In genomic region chr9:113472199-113472598, GRCh38 we compare ENCODE assay signal across 3 cellular contexts.
A peak's percentile ranks its signal among the peaks of the same experiment; 100 is the strongest.
TF ChIP-seq lines count a peak whose summit lies in the region.

No MANE protein-coding gene starts in this region.

TF ChIP-seq in HepG2, 621 proteins besides CTCF, POLR2A, EP300 and RAD21:
- TF ChIP-seq SP2 (CRISPR knock-in tag; IDR thresholded peaks at IDR 0.05) (no peak), MNT (IDR thresholded peaks at IDR 0.05) (peak; percentile 11; the same call in 1 of the 2 replicates)

TF ChIP-seq in A549, 52 proteins besides CTCF, POLR2A, EP300 and RAD21:
- TF ChIP-seq KDM1A (IDR thresholded peaks at IDR 0.05; ENCODE audit: low read depth) (no peak), SMC3 (IDR thresholded peaks at IDR 0.05) (no peak), TP53 (CRISPR knock-in tag; IDR thresholded peaks at IDR 0.05) (no peak), ZNF302 (CRISPR knock-in tag; IDR thresholded peaks at IDR 0.05) (no peak), EHMT2 (IDR thresholded peaks at IDR 0.05; ENCODE audit: low read depth) (no peak), JUNB (IDR thresholded peaks at IDR 0.05) (no peak), RARB (CRISPR knock-in tag; IDR thresholded peaks at IDR 0.05) (no peak), MYC (IDR thresholded peaks at IDR 0.05; ENCODE audit: borderline replicate concordance, low read length) (no peak), RFX5 (IDR thresholded peaks at IDR 0.05) (no peak), HOXB5 (CRISPR knock-in tag; IDR thresholded peaks at IDR 0.05) (no peak), CBX2 (IDR thresholded peaks at IDR 0.05; ENCODE audit: borderline replicate concordance, low read depth) (no peak), ZSCAN20 (CRISPR knock-in tag; IDR thresholded peaks at IDR 0.05) (no peak), GATA3 (IDR thresholded peaks at IDR 0.05; ENCODE audit: borderline replicate concordance) (no peak), HMGXB4 (CRISPR knock-in tag; IDR thresholded peaks at IDR 0.05; ENCODE audit: borderline replicate concordance) (no peak), FOSB (CRISPR knock-in tag; IDR thresholded peaks at IDR 0.05) (no peak), MAZ (IDR thresholded peaks at IDR 0.05; ENCODE audit: borderline replicate concordance, low read depth, low read length) (no peak), CBX8 (IDR thresholded peaks at IDR 0.05) (no peak), BCL3 (IDR thresholded peaks at IDR 0.05) (no peak), HEYL (CRISPR knock-in tag; IDR thresholded peaks at IDR 0.05) (no peak)
TF ChIP-seq in A549: peak in this region for 0.

TF ChIP-seq in HEK293, 187 proteins besides CTCF, POLR2A, EP300 and RAD21:
- no peak for TF ChIP-seq PRDM4 (tag by site-specific recombination; IDR thresholded peaks at IDR 0.05)
- no peak for TF ChIP-seq ZNF792 (tag by site-specific recombination; IDR thresholded peaks at IDR 0.05)
- 0 out of 2 replicates have a peak, but pooled peaks have one; percentile 33 for TF ChIP-seq ZNF146 (tag by site-specific recombination; IDR thresholded peaks at IDR 0.05)
